1 cellular context compared by ENCODE assay signal in the genomic region with DNA sequence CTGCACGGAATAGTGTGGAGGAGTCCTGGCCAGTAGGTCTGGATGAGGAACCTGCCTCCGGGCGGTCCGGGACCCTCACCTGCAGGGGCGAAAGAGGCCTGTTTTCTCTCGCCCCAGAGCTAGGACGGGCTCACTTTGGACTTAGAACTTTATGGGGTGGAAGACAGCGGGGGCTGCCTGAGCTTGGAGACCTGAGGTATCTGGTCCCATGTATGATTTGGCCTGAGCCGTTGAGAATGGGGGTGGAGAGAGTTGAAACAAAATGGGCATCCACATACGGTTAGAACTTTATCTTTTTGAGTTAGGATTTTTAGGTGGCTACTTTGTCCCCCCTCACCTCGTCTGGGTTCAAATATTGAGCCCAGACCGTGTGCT.
A peak's percentile ranks its signal among the peaks of the same experiment; 100 is the strongest.
TF ChIP-seq lines count a peak whose summit lies in the region.

No MANE protein-coding gene starts in this region.

TF ChIP-seq in K562, 482 proteins besides CTCF, POLR2A, EP300 and RAD21 (continued from another document and continues in another):
- TF ChIP-seq RREB1 (CRISPR knock-in tag; IDR thresholded peaks at IDR 0.05): 0 out of 2 replicates have a peak, but pooled peaks have one; percentile 42
- peak; percentile 2 for TF ChIP-seq POLR2AphosphoS5 (IDR thresholded peaks at IDR 0.05; ENCODE audit: control insufficient read depth, insufficient read depth, low read depth, low read length)
- peak; percentile 62 for TF ChIP-seq PRDM10 (IDR thresholded peaks at IDR 0.05; ENCODE audit: partially characterized antibody)
- no peak for TF ChIP-seq RFX5 (IDR thresholded peaks at IDR 0.05; ENCODE audit: low read depth, low read length)
- TF ChIP-seq, protein P1, sequence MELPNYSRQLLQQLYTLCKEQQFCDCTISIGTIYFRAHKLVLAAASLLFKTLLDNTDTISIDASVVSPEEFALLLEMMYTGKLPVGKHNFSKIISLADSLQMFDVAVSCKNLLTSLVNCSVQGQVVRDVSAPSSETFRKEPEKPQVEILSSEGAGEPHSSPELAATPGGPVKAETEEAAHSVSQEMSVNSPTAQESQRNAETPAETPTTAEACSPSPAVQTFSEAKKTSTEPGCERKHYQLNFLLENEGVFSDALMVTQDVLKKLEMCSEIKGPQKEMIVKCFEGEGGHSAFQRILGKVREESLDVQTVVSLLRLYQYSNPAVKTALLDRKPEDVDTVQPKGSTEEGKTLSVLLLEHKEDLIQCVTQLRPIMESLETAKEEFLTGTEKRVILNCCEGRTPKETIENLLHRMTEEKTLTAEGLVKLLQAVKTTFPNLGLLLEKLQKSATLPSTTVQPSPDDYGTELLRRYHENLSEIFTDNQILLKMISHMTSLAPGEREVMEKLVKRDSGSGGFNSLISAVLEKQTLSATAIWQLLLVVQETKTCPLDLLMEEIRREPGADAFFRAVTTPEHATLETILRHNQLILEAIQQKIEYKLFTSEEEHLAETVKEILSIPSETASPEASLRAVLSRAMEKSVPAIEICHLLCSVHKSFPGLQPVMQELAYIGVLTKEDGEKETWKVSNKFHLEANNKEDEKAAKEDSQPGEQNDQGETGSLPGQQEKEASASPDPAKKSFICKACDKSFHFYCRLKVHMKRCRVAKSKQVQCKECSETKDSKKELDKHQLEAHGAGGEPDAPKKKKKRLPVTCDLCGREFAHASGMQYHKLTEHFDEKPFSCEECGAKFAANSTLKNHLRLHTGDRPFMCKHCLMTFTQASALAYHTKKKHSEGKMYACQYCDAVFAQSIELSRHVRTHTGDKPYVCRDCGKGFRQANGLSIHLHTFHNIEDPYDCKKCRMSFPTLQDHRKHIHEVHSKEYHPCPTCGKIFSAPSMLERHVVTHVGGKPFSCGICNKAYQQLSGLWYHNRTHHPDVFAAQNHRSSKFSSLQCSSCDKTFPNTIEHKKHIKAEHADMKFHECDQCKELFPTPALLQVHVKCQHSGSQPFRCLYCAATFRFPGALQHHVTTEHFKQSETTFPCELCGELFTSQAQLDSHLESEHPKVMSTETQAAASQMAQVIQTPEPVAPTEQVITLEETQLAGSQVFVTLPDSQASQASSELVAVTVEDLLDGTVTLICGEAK (IDR thresholded peaks at IDR 0.05): no peak
- TF ChIP-seq, protein P1 (CRISPR knock-in tag; IDR thresholded peaks at IDR 0.05): no peak
- no peak for TF ChIP-seq RFX7 (CRISPR knock-in tag; IDR thresholded peaks at IDR 0.05)
- no peak for TF ChIP-seq ZNF318 (IDR thresholded peaks at IDR 0.05; ENCODE audit: borderline replicate concordance in 1 of 2, low read depth in 1 of 2)
- TF ChIP-seq JUN (IDR thresholded peaks at IDR 0.05; ENCODE audit: borderline replicate concordance, low read depth, low read length): no peak
- no peak for TF ChIP-seq JUN (CRISPR knock-in tag; IDR thresholded peaks at IDR 0.05; ENCODE audit: borderline replicate concordance)
- peak; percentile 53; the same call in 1 of the 2 replicates for TF ChIP-seq ATF1 (CRISPR knock-in tag; IDR thresholded peaks at IDR 0.05)
- no peak for TF ChIP-seq ATF1 (tag; IDR thresholded peaks at IDR 0.05)
- TF ChIP-seq, protein P2, sequence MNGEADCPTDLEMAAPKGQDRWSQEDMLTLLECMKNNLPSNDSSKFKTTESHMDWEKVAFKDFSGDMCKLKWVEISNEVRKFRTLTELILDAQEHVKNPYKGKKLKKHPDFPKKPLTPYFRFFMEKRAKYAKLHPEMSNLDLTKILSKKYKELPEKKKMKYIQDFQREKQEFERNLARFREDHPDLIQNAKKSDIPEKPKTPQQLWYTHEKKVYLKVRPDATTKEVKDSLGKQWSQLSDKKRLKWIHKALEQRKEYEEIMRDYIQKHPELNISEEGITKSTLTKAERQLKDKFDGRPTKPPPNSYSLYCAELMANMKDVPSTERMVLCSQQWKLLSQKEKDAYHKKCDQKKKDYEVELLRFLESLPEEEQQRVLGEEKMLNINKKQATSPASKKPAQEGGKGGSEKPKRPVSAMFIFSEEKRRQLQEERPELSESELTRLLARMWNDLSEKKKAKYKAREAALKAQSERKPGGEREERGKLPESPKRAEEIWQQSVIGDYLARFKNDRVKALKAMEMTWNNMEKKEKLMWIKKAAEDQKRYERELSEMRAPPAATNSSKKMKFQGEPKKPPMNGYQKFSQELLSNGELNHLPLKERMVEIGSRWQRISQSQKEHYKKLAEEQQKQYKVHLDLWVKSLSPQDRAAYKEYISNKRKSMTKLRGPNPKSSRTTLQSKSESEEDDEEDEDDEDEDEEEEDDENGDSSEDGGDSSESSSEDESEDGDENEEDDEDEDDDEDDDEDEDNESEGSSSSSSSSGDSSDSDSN (IDR thresholded peaks at IDR 0.05; ENCODE audit: borderline replicate concordance in 1 of 2, low read depth in 2 of 2, low read length in 2 of 2): 0 out of 4 replicates have a peak, but pooled peaks of 1 of the 2 experiments have one; percentile 71
